In the genomic region with DNA sequence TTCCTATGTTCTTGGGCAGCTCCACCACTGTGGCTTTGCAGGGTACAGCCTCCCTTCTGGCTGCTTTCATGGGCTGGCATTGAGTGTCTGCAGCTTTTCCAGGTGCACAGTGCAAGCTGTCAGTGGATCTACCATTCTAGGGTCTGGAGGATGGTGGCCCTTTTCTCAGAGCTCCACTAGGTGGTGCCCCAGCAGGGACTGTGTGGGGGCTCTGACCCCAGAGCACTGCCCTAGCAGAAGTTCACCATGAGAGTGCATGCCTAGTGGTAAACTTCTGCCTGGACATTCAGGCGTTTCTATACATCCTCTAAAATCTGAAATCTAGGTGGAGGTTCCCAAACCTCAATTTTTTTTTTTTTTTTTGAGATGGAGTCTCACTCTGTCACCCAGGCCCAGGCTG, we compare ENCODE assay signal across 8 cellular contexts. TPM values are rescaled to one million over a fixed set of nuclear protein-coding genes. Genes with fewer than 3 reads are reported as not detected.
A peak's percentile ranks its signal among the peaks of the same experiment; 100 is the strongest.
DNase-seq lines count a peak whose midpoint lies in the region; ATAC-seq and TF ChIP-seq lines count a peak whose summit lies in the region.
"Not testable (repeated sequence)": the region's sequence is repeated elsewhere in the genome, so short reads cannot be mapped to it uniquely, and the experiment has no call there.

No MANE protein-coding gene starts in this region.

- H3K36me3 ChIP-seq in endodermal cell (ENCODE audit: control insufficient read depth, insufficient read depth, low read length); upper lobe of right lung: not testable (repeated sequence)

- not testable (repeated sequence) for H3K27me3 ChIP-seq in endodermal cell (ENCODE audit: control insufficient read depth, insufficient read depth, low read length, poor library complexity, severe bottlenecking); upper lobe of right lung

- peak; percentile 33 for ATAC-seq in left lobe of liver
- ATAC-seq in upper lobe of right lung: peak; percentile 45

- H3K4me1 Mint-ChIP-seq in activated CD4-positive, alpha-beta memory T cell treated with anti-CD3 and anti-CD28 coated beads for 36 hours (ENCODE audit: low read depth); endodermal cell: not testable (repeated sequence)

- not testable (repeated sequence) for H3K9me3 ChIP-seq in endodermal cell (ENCODE audit: control insufficient read depth, low read length); upper lobe of right lung

- TF ChIP-seq CTCF in C4-2B (conservative IDR thresholded peaks at IDR 0.05) (peak; percentile 38), GM12872 (IDR thresholded peaks at IDR 0.05; ENCODE audit: insufficient read depth, low read depth, low read length) (peak; percentile 46), endodermal cell (conservative IDR thresholded peaks at IDR 0.05) (peak; percentile 40), upper lobe of right lung (IDR thresholded peaks at IDR 0.05) (peak; percentile 8)

- H3K4me1 ChIP-seq in endodermal cell (ENCODE audit: control insufficient read depth, insufficient read depth, low read length); upper lobe of right lung: not testable (repeated sequence)

- in situ Hi-C loops in KBM-7 (cut with MboI; ENCODE audit: low pct_unique_long_range_greater_than_20kb, low sequenced_read_pairs): not testable (repeated sequence)

- not testable (repeated sequence) for H3K4me3 ChIP-seq in endodermal cell (ENCODE audit: low read length); upper lobe of right lung

- H3K9me3 Mint-ChIP-seq in activated CD4-positive, alpha-beta memory T cell treated with anti-CD3 and anti-CD28 coated beads for 36 hours: not testable (repeated sequence)
- peaks cover 26% of the 10 kb centered on the region for H3K9me3 Mint-ChIP-seq in endodermal cell

- H3K27ac ChIP-seq in C4-2B; endodermal cell (ENCODE audit: low read depth, low read length); upper lobe of right lung: not testable (repeated sequence)

- H3K27me3 Mint-ChIP-seq in activated CD4-positive, alpha-beta memory T cell treated with anti-CD3 and anti-CD28 coated beads for 36 hours; endodermal cell (ENCODE audit: insufficient read depth): not testable (repeated sequence)

- intact Hi-C loops in activated CD4-positive, alpha-beta memory T cell treated with anti-CD3 and anti-CD28 coated beads for 36 hours (cut with micrococcal nuclease); upper lobe of right lung (cut with DNase I): not testable (repeated sequence)

- not testable (repeated sequence) for H3K4me3 Mint-ChIP-seq in activated CD4-positive, alpha-beta memory T cell treated with anti-CD3 and anti-CD28 coated beads for 36 hours; endodermal cell

- DNase-seq in KBM-7 (peak; percentile 14), RPMI7951 (ENCODE audit: low read depth) (peak; percentile 14), endodermal cell (peak; percentile 52)
- DNase-seq in activated CD4-positive, alpha-beta memory T cell treated with anti-CD3 and anti-CD28 coated beads for 36 hours: peak; percentile 19
- DNase-seq in left lobe of liver (ENCODE audit: low spot score); upper lobe of right lung: not testable (repeated sequence)

- not testable (repeated sequence) for H3K27ac Mint-ChIP-seq in activated CD4-positive, alpha-beta memory T cell treated with anti-CD3 and anti-CD28 coated beads for 36 hours; endodermal cell

- not testable (repeated sequence) for H3K36me3 Mint-ChIP-seq in activated CD4-positive, alpha-beta memory T cell treated with anti-CD3 and anti-CD28 coated beads for 36 hours; endodermal cell (ENCODE audit: low read depth)

- CTCF ChIA-PET in activated CD4-positive, alpha-beta memory T cell treated with anti-CD3 and anti-CD28 coated beads for 36 hours (lab: Charles Lee): interaction anchor here (0.6 to 1.2 kb wide), 5 partner anchors 17 to 361 kb away, joined by 3 read pairs; no protein-coding TSS in a partner anchor

- H3K9ac ChIP-seq in endodermal cell (ENCODE audit: extremely low read depth, low read length, poor library complexity, severe bottlenecking): not testable (repeated sequence)

- POLR2A ChIA-PET in activated CD4-positive, alpha-beta memory T cell treated with anti-CD3 and anti-CD28 coated beads for 36 hours (lab: Charles Lee): interaction anchor here (0.7 to 1.2 kb wide), 2 partner anchors 59 to 115 kb away, joined by 3 read pairs; no protein-coding TSS in a partner anchor

- 80 to 97% methylated on average over 1 of the region's 1 CpG for WGBS in endodermal cell (ENCODE audit: insufficient coverage in 1 of 2, insufficient read length in 1 of 2), 2 experiments

RNA-seq across cellular contexts. Expression of a gene that starts 13.6 kb away (rescaled TPM):
- total RNA-seq in RPMI7951 (2014; rRNA removed; shearing (Covaris generic)): not detected in 2 replicates
- total RNA-seq in activated CD4-positive, alpha-beta memory T cell treated with anti-CD3 and anti-CD28 coated beads for 36 hours: not detected
- not detected for total RNA-seq in endodermal cell
- polyA plus RNA-seq in endodermal cell (2013, experiment 1 of 2): not detected
- not detected for polyA plus RNA-seq in endodermal cell (2013, experiment 2 of 2)
- 292 TPM for total RNA-seq in left lobe of liver
- not detected for total RNA-seq in upper lobe of right lung

RNA-seq across cellular contexts. Expression of a gene that starts 25.3 kb away (rescaled TPM):
- not detected in 2 replicates for total RNA-seq in RPMI7951 (2014; rRNA removed; shearing (Covaris generic))
- total RNA-seq in activated CD4-positive, alpha-beta memory T cell treated with anti-CD3 and anti-CD28 coated beads for 36 hours: under 1 TPM; 0.33 to 0.80 TPM
- total RNA-seq in endodermal cell (not detected), left lobe of liver (24.7 TPM), upper lobe of right lung (0.55 TPM)
- polyA plus RNA-seq in endodermal cell (2013, experiment 1 of 2): not detected
- not detected for polyA plus RNA-seq in endodermal cell (2013, experiment 2 of 2)

Comparison
In these comparisons a context has a peak if more than half of its experiments do, and no peak if none do; other contexts are left out.
1. RNA of a gene that starts 13.6 kb away (total RNA-seq): 292 TPM in left lobe of liver (single experiment); not detected in RPMI7951, not detected in activated CD4-positive, alpha-beta memory T cell treated with anti-CD3 and anti-CD28 coated beads for 36 hours, not detected in endodermal cell and not detected in upper lobe of right lung (single experiment); every median in the first group is over 100 times any median in the second.
2. RNA of a gene that starts 25.3 kb away (total RNA-seq): 24.7 TPM in left lobe of liver (single experiment); 0.33 to 0.80 TPM in activated CD4-positive, alpha-beta memory T cell treated with anti-CD3 and anti-CD28 coated beads for 36 hours, 0.55 TPM in upper lobe of right lung (single experiment), not detected in endodermal cell and not detected in RPMI7951; every median in the first group is over 10 times any median in the second.
3. Peak in every context shown above with its lines, with median percentiles within 50 percentile points of each other: CTCF ChIP-seq.